In the genomic region with DNA sequence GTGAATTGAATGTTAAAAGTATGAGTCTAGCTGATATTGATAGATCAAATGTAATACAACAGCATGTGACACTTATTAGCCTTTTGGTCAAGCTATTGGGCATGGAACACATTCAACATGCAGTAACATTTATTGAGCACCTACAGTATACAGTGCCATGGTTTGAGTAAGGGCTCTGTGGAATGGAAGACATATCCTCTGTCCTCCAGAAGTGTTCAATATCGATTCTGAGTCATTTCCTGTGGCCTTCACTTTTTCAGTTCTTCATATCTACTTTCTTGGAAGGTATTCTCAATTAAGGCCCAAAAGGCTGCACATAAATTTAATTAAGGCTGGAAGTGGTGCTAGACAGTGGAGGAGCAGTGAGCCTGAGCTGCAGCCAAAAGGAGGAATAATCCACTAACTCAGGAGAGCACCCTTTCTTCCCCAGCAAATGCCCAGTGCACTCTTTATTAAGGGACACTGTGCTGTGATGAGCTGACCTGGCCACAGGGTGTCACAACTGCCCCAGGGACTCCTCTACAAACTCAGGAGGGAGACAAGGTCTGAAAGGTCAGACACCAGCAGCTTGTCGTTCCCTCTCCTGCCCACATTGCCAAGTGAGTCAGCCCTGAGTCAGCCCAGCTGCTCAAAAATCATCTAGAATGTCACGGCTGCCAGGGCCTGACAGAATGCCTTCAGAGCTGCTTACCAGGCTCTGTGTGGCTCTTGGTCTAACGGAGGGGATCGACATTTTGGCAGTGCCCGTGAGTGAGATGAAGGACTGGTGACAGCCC, we compare ENCODE assay signal across 8 cellular contexts.
DNase-seq lines count a peak whose midpoint lies in the region; ATAC-seq and TF ChIP-seq lines count a peak whose summit lies in the region.

No MANE protein-coding gene starts in this region.

- DNase-seq in activated gamma-delta T cell treated with Interleukin-2 at 50 U/mL for 16 hours (peak; percentile 70), activated gamma-delta T cell (lab: John Stamatoyannopoulos, UW) (no peak), NK-92 (lab: John Stamatoyannopoulos, UW; ENCODE audit: unreplicated experiment) (peak; percentile 8), activated T-cell treated with anti-CD3 and anti-CD28 coated beads for 24 hours (ENCODE audit: low read depth) (peak; percentile 85), fibroblast of mammary gland (ENCODE audit: low read depth) (peak; percentile 81), nucleus accumbens (lab: John Stamatoyannopoulos, UW) (peak in 43 of 56 donors; percentile 3 to 76 (median 25)), superior temporal gyrus (ENCODE audit: extremely low spot score) (peak; percentile 34)

- TF ChIP-seq CTCF in fibroblast of mammary gland (conservative IDR thresholded peaks at IDR 0.05; ENCODE audit: control insufficient read depth, insufficient read depth, low read depth, low read length), result peak; percentile 35

- no peak for ATAC-seq in HG02610 (IDR thresholded peaks at IDR 0.05; ENCODE audit: unreplicated experiment)

- no peak overlapping the region for H3K4me3 ChIP-seq in fibroblast of mammary gland (ENCODE audit: control insufficient read depth, low read depth, low read length)
